ENCODE assay signal across 13 cellular contexts in the genomic region with DNA sequence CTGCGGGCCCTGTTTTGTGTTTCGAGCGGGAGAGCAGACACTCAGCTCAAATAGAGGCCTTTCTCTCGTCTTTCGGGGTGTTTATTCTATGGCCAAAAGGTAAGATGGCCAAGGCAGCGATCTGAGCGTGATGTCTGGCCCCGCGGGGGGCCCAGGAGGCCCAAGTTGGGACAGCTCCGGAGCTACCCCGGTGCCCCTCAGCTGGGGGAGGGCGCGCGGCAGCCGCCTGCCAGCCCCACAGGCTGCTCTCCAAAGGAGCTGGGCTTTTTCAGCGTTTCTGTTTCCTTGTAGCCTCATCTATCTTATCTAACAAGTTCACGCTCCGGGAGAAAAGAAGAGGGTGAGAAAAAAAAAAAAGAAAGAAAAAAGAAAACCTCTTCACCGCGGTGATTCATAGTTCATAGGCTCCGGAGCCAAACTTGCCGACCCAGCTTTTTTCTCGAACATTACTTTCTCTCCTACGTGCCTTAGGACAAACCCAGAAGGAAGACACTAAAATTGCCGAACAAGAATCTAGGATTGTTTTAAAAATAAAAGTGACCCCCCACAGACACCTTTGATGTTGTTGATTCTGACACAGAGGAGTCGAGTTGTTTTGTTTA. TPM values are rescaled to one million over a fixed set of nuclear protein-coding genes. Genes with fewer than 3 reads are reported as not detected.
DNase-seq lines count a peak whose midpoint lies in the region; ATAC-seq, FAIRE-seq and TF ChIP-seq lines count a peak whose summit lies in the region.
"Had no signal": no experiment of that assay in that cellular context is flagged by ENCODE, and none has a peak within 500 bp of the region (broad histone marks: within the 10 kb centered on the region; RNA-seq: fewer than 3 reads in every experiment).

No MANE protein-coding gene starts in this region.

- H3K4me1 ChIP-seq in GM23248 (ENCODE audit: insufficient read depth) (no peaks in the 10 kb centered on the region), adipocyte (ENCODE audit: control insufficient read depth, insufficient read depth, low read length) (peaks cover 11% of the 10 kb centered on the region), skeletal muscle satellite cell (ENCODE audit: control insufficient read depth, insufficient read depth, low read length) (peaks cover 11% of the 10 kb centered on the region), kidney (ENCODE audit: control insufficient read depth in 1 of 2, insufficient read depth in 1 of 2, low read depth in 1 of 2, low read length in 2 of 2) (peaks cover 0 to 9% of the 10 kb centered on the region in 2 donors), foreskin keratinocyte (no peaks in the 10 kb centered on the region)
- H3K4me1 ChIP-seq: psoas muscle had no signal

- H3K9ac ChIP-seq in GM23248 (no peak overlapping the region), adipocyte (ENCODE audit: low read length) (no peak overlapping the region), skeletal muscle satellite cell (ENCODE audit: low read depth, low read length) (no peak overlapping the region), kidney (ENCODE audit: low read length in 2 of 2) (no peak overlapping the region)

- no peak overlapping the region for H3K4me2 ChIP-seq in GM23248 (ENCODE audit: unreplicated experiment)
- H3K4me2 ChIP-seq in skeletal muscle satellite cell (ENCODE audit: low read length): peak overlapping the region; percentile 71

- H3K27ac ChIP-seq in GM23248: no peak overlapping the region
- H3K27ac ChIP-seq in kidney (ENCODE audit: low read depth in 2 of 2, low read length in 2 of 2): no peak overlapping the region
- H3K27ac ChIP-seq in foreskin keratinocyte: no peak overlapping the region
- H3K27ac ChIP-seq: psoas muscle, RWPE1 had no signal

- no peak for ATAC-seq in foreskin keratinocyte

- WGBS in GM23248 (ENCODE audit: low coverage in 1 of 2, low lambda C conversion rate in 2 of 2, missing lambda C conversion rate in 2 of 2), 2 experiments: 8% methylated on average over 26 of the region's 26 CpGs

- no peak overlapping the region; the same call in 1 of the 2 replicates for H3K4me3 ChIP-seq in GM23248
- peak overlapping the region; percentile 57 for H3K4me3 ChIP-seq in adipocyte (ENCODE audit: low read length)
- H3K4me3 ChIP-seq in iPS-18c (ENCODE audit: insufficient read depth, low read depth, low read length): peak overlapping the region; percentile 5; the same call in 1 of the 2 replicates
- peak overlapping the region; percentile 49 for H3K4me3 ChIP-seq in skeletal muscle satellite cell (ENCODE audit: low read length)
- H3K4me3 ChIP-seq in kidney (ENCODE audit: low read length in 2 of 2): no peak overlapping the region
- H3K4me3 ChIP-seq: psoas muscle had no signal

- intact Hi-C loops in kidney (cut with DNase I): loop anchor here (10.0 kb wide), 2 partner anchors 776 to 1456 kb away; no protein-coding TSS in a partner anchor

- no peaks in the 10 kb centered on the region for H3K79me2 ChIP-seq in GM23248 (ENCODE audit: insufficient read depth)

- H3K27me3 ChIP-seq in GM23248 (replicated peaks; ENCODE audit: insufficient read depth) (peaks cover 98% of the 10 kb centered on the region), adipocyte (replicated peaks; ENCODE audit: control insufficient read depth, insufficient read depth, low read length) (peaks cover 96% of the 10 kb centered on the region), skeletal muscle satellite cell (ENCODE audit: control insufficient read depth, insufficient read depth, low read length) (peaks cover 98% of the 10 kb centered on the region), foreskin keratinocyte (peaks cover 100% of the 10 kb centered on the region)

- FAIRE-seq in kidney (lab: Jason Lieb, UNC): no peak

- TF ChIP-seq CTCF in kidney (IDR thresholded peaks at IDR 0.05; ENCODE audit: borderline replicate concordance, extremely low read depth, insufficient read depth) (no peak), foreskin keratinocyte (conservative IDR thresholded peaks at IDR 0.05) (no peak)

- H4K20me1 ChIP-seq in GM23248 (ENCODE audit: insufficient read depth): no peaks in the 10 kb centered on the region

- H3K36me3 ChIP-seq in GM23248 (ENCODE audit: low read depth) (no peaks in the 10 kb centered on the region), adipocyte (ENCODE audit: control insufficient read depth, insufficient read depth, low read length, severe bottlenecking) (no peaks in the 10 kb centered on the region), skeletal muscle satellite cell (ENCODE audit: insufficient read depth, low read length) (no peaks in the 10 kb centered on the region), kidney (ENCODE audit: control insufficient read depth in 1 of 2, insufficient read depth in 2 of 2, low read length in 2 of 2) (no peaks in the 10 kb centered on the region)

- DNase-seq in GM23248: peak; percentile 32
- no peak for DNase-seq in adipocyte (ENCODE audit: low read depth)
- DNase-seq in occipital lobe (lab: John Stamatoyannopoulos, UW): no peak
- DNase-seq in kidney: no peak
- DNase-seq in DMS79 (lab: John Stamatoyannopoulos, UW): no peak
- DNase-seq in foreskin keratinocyte: no peak
- DNase-seq: CD8-positive, alpha-beta memory T cell; NCI-H1105; NCI-H524; psoas muscle had no signal

- no peaks in the 10 kb centered on the region for H3K9me2 ChIP-seq in GM23248 (ENCODE audit: insufficient read depth)

- no peak overlapping the region for H2AFZ ChIP-seq in GM23248

- H3F3A ChIP-seq in GM23248 (ENCODE audit: insufficient read depth): 0 out of 2 replicates have a peak, but pooled peaks cover 5% of the 10 kb centered on the region

- in situ Hi-C loops in GM23248 (cut with MboI): loop anchor here (10.0 to 25.0 kb wide), 4 partner anchors 466 to 1456 kb away; no protein-coding TSS in a partner anchor

- H3K9me3 ChIP-seq in GM23248 (ENCODE audit: low read depth) (no peaks in the 10 kb centered on the region), adipocyte (ENCODE audit: control insufficient read depth, low read length) (peaks cover 4% of the 10 kb centered on the region), iPS-18c (ENCODE audit: control insufficient read depth, insufficient read depth, low read length) (peaks cover 2% of the 10 kb centered on the region), skeletal muscle satellite cell (replicated peaks; ENCODE audit: low read length) (no peaks in the 10 kb centered on the region), kidney (ENCODE audit: control insufficient read depth in 1 of 2, low read length in 2 of 2) (no peaks in the 10 kb centered on the region)
- H3K9me3 ChIP-seq: psoas muscle had no signal

RNA-seq across cellular contexts. Expression of gene FOXG1, which starts 7.4 kb away (rescaled TPM):
- total RNA-seq in GM23248 (2014; rRNA removed; shearing (Covaris generic)): not detected in 2 replicates
- 0.04 TPM in 1 of 2 replicates, not detected in the other for polyA plus RNA-seq in GM23248 (2016; fragmentation: Nextera tagmentation; extraction: Ambion mirVana)
- total RNA-seq in skeletal muscle satellite cell (2012; rRNA removed): under 0.01 and 0.22 TPM in 2 replicates
- 75.5 TPM for total RNA-seq in occipital lobe
- total RNA-seq in kidney: not detected
- not detected for polyA plus RNA-seq in kidney (ENCODE audit: insufficient read depth, low read depth, low replicate concordance)
- total RNA-seq in foreskin keratinocyte: not detected in 2 replicates
- not detected in 2 replicates for polyA plus RNA-seq in foreskin keratinocyte
- total RNA-seq: CD8-positive, alpha-beta memory T cell had no signal
- polyA plus RNA-seq: CD8-positive, alpha-beta memory T cell had no signal

Comparison
In these comparisons a context has a peak if more than half of its experiments do, and no peak if none do; other contexts are left out.
1. H3K4me3 ChIP-seq: peak in adipocyte (single experiment), iPS-18c (single experiment) and skeletal muscle satellite cell (single experiment); none in GM23248 (single experiment) and kidney (0 of 2).
2. RNA of gene FOXG1, which starts 7.4 kb away (total RNA-seq): 75.5 TPM in occipital lobe (single experiment); not detected in kidney (single experiment), not detected in GM23248 and not detected in foreskin keratinocyte; every median in the first group is over 10 times any median in the second.